8 cellular contexts compared by ENCODE assay signal in the genomic region with DNA sequence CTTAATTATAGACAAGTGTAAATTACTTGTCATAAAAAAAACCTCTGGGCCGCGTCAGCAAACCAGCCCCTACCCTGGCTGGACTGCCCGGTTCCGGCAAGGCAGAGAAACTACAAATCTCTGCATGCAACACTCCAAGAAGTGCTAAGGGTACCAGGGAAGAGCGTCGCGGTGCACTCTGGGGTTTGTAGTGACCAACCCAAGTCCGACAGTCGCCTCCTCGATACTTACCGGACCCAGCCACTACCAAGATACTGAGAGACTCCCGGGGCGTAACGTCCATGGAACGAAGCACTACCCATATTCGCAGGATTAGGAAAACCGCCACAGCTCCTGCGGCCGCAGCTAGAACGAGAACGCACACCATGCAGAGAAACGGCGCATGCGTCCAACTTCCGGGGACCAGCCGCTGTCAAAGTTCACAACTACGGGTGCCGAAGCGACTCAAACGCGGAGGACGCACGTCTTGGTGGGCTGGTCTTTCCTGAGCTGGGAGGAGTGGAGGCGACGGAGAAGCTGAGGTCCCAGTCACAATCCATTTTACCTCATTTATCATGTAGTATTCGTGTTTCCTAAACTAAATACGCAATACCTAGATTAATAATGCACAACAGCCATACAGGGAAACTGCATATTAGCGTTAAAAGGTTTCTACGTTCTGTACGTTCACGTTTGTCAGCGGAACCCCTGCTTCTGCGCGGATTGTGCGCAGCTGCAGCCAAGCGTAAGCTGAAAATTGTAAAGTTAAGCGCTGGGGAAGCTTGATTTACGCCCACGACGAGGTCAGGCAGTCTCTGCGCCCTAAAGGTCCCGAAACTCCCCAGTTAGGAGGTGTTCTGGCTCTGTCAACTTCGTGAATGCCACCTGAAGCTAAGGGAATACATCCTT. TPM values are rescaled to one million over a fixed set of nuclear protein-coding genes. Genes with fewer than 3 reads are reported as not detected.
DNase-seq lines count a peak whose midpoint lies in the region; ATAC-seq and TF ChIP-seq lines count a peak whose summit lies in the region.

Gene ALG14, minus strand, starts transcription at position 420 of the 888 bp plus-strand sequence. Its CDS starts 53 bp downstream, at position 367.

- DNase-seq in NCI-H1417 treated with DMSO at 0.1 percent for 48 hours (lab: John Stamatoyannopoulos, UW) (peak; percentile 95), SW 1271 (lab: John Stamatoyannopoulos, UW) (peak; percentile 74 to 93), adipocyte (ENCODE audit: low read depth) (peak; percentile 98), cardiac septum (ENCODE audit: low spot score) (peak; percentile 96), tibial nerve (ENCODE audit: low spot score in 2 of 2) (peak; percentile 86 to 94)

- WGBS in tibial nerve, 2 donors: 0 to 1% methylated on average over 50 to 52 of the region's 53 CpGs

- peak; percentile 55 to 98 for TF ChIP-seq EP300 in tibial nerve (IDR thresholded peaks at IDR 0.05)

- H3K4me3 ChIP-seq in GM12875 (ENCODE audit: low read depth, low read length) (peak within 1 kb of the TSS; percentile 91), adipocyte (ENCODE audit: low read length) (peak within 1 kb of the TSS; percentile 80), parathyroid adenoma (ENCODE audit: low read depth, low read length) (peak within 1 kb of the TSS; percentile 100), tibial nerve (peak within 1 kb of the TSS; percentile 54 to 82 (median 72))

- H3K79me2 ChIP-seq in parathyroid adenoma: no peaks in the 10 kb centered on the region

- no peaks in the 10 kb centered on the region for H3K36me3 ChIP-seq in adipocyte (ENCODE audit: control insufficient read depth, insufficient read depth, low read length, severe bottlenecking)
- no peaks in the 10 kb centered on the region for H3K36me3 ChIP-seq in parathyroid adenoma (ENCODE audit: control insufficient read depth, insufficient read depth, low read length)
- H3K36me3 ChIP-seq in tibial nerve: no peaks in the 10 kb centered on the region

- peak; percentile 97 for ATAC-seq in HG02798 (IDR thresholded peaks at IDR 0.05; ENCODE audit: poor library complexity, unreplicated experiment)

- intact Hi-C loops in cardiac septum (cut with DNase I): loop anchor here (2.0 to 5.0 kb wide), 2 partner anchors 45 to 160 kb away; partner anchors contain the start of gene TLCD4

- peak within 1 kb of the TSS; percentile 95 for H2AFZ ChIP-seq in parathyroid adenoma

- H3K27ac ChIP-seq in parathyroid adenoma (peak within 1 kb of the TSS; percentile 93), tibial nerve (peak within 1 kb of the TSS; percentile 86 to 96 (median 91))

- no peak for TF ChIP-seq CTCF in GM12875 (IDR thresholded peaks at IDR 0.05; ENCODE audit: borderline replicate concordance, insufficient read depth, low read depth, low read length)
- TF ChIP-seq CTCF in parathyroid adenoma (IDR thresholded peaks at IDR 0.05): no peak
- peak in 1 of 5 experiments; percentile 50 for TF ChIP-seq CTCF in tibial nerve (IDR thresholded peaks at IDR 0.05)

- no peaks in the 10 kb centered on the region for H3K9me3 ChIP-seq in adipocyte (ENCODE audit: control insufficient read depth, low read length)
- H3K9me3 ChIP-seq in parathyroid adenoma (ENCODE audit: control insufficient read depth, low read length): no peaks in the 10 kb centered on the region
- H3K9me3 ChIP-seq in tibial nerve: no peaks in the 10 kb centered on the region

- peak within 1 kb of the TSS; percentile 86 for H3K9ac ChIP-seq in adipocyte (ENCODE audit: low read length)
- peak within 1 kb of the TSS; percentile 2 for H3K9ac ChIP-seq in parathyroid adenoma

- TF ChIP-seq POLR2A in tibial nerve (IDR thresholded peaks at IDR 0.05): peak; percentile 45 to 68

- H3K27me3 ChIP-seq in adipocyte (replicated peaks; ENCODE audit: control insufficient read depth, insufficient read depth, low read length) (no peaks in the 10 kb centered on the region), parathyroid adenoma (ENCODE audit: control insufficient read depth, insufficient read depth, low read length) (no peaks in the 10 kb centered on the region), tibial nerve (no peaks in the 10 kb centered on the region)

- H3K4me1 ChIP-seq in adipocyte (ENCODE audit: control insufficient read depth, insufficient read depth, low read length) (peaks cover 13% of the 10 kb centered on the region), parathyroid adenoma (no peaks in the 10 kb centered on the region), tibial nerve (peaks cover 0 to 19% (median 0%) of the 10 kb centered on the region in 4 donors)

- H3K4me2 ChIP-seq in parathyroid adenoma (ENCODE audit: low read length): peak within 1 kb of the TSS; percentile 99

RNA-seq across cellular contexts. Expression of gene ALG14, which starts in this region (rescaled TPM):
- total RNA-seq in cardiac septum (4.7 TPM), tibial nerve (1 to 10 TPM; 1.1 to 1.6 (median 1.5) TPM)

Comparison
In these comparisons a context has a peak if more than half of its experiments do, and no peak if none do; other contexts are left out.
1. Peak in every context shown above with its lines: DNase-seq, ATAC-seq, H3K4me3 ChIP-seq and H3K27ac ChIP-seq.